Comparison of ENCODE assay signal across 8 cellular contexts in genomic region chr1:88983791-88984552, GRCh38. TPM values are rescaled to one million over a fixed set of nuclear protein-coding genes. Genes with fewer than 3 reads are reported as not detected.
DNase-seq lines count a peak whose midpoint lies in the region; ATAC-seq, FAIRE-seq and TF ChIP-seq lines count a peak whose summit lies in the region.

No MANE protein-coding gene starts in this region.

- H3K27ac ChIP-seq in stomach = peak overlapping the region; percentile 71 to 81 (median 76)

- ATAC-seq in HG03575 (IDR thresholded peaks at IDR 0.05; ENCODE audit: extremely low read depth, insufficient number of reproducible peaks, low FRiP score, unreplicated experiment) (peak; percentile 50), HG03378 (IDR thresholded peaks at IDR 0.05; ENCODE audit: unreplicated experiment) (no peak)

- no peaks in the 10 kb centered on the region for H3K9me3 ChIP-seq in stomach

- intact Hi-C loops in stomach (cut with DNase I; ENCODE audit: low total_unique reads) = no loop called here

- peak; percentile 7 for DNase-seq in NK-92 treated with Interleukin-12 subunit alpha and Interleukin-12 subunit beta, amount 100 ng/mL, for 24 hours (lab: John Stamatoyannopoulos, UW)
- DNase-seq in NK-92 (lab: John Stamatoyannopoulos, UW; ENCODE audit: unreplicated experiment) (no peak), RCC 7860 (ENCODE audit: low spot score) (peak; percentile 41), immature natural killer cell (peak; percentile 65 to 66 (median 65)), stomach (no peak)

- H3K36me3 ChIP-seq in stomach = peaks cover 8 to 47% (median 34%) of the 10 kb centered on the region in 4 donors

- H3K36me3 Mint-ChIP-seq in brain = peaks cover 94% of the 10 kb centered on the region
- H3K36me3 Mint-ChIP-seq in immature natural killer cell = peaks cover 4 to 17% (median 4%) of the 10 kb centered on the region in 3 donors

- H3K27ac Mint-ChIP-seq in brain (peak overlapping the region; percentile 10 to 93 (median 75)), immature natural killer cell (peak overlapping the region; percentile 54 to 86 (median 84))

- peak overlapping the region in 2 of 4 donors; percentile 23 to 28 for H3K4me3 ChIP-seq in stomach

- H3K4me1 ChIP-seq in stomach = peaks cover 21 to 91% (median 58%) of the 10 kb centered on the region in 4 donors

- TF ChIP-seq CTCF in brain (conservative IDR thresholded peaks at IDR 0.05) (peak; percentile 58 to 69), stomach (IDR thresholded peaks at IDR 0.05) (peak in 5 of 7 experiments; percentile 46 to 73 (median 63))

- FAIRE-seq in RCC 7860 (lab: Jason Lieb, UNC) = peak; percentile 55

- H3K4me1 Mint-ChIP-seq in brain (peaks cover 72% of the 10 kb centered on the region), immature natural killer cell (peaks cover 25 to 61% of the 10 kb centered on the region in 2 donors)

- peaks cover 5 to 20% (median 7%) of the 10 kb centered on the region in 5 experiments for H3K9me3 Mint-ChIP-seq in brain
- no peaks in the 10 kb centered on the region for H3K9me3 Mint-ChIP-seq in immature natural killer cell

- H3K27me3 Mint-ChIP-seq in brain (no peaks in the 10 kb centered on the region), immature natural killer cell (ENCODE audit: low read depth in 3 of 3) (peaks cover 0 to 1% (median 0%) of the 10 kb centered on the region in 3 donors)

- H3K27me3 ChIP-seq in stomach = no peaks in the 10 kb centered on the region

- no peak for TF ChIP-seq POLR2A in stomach (IDR thresholded peaks at IDR 0.05)

- H3K4me3 Mint-ChIP-seq in brain (peak overlapping the region; percentile 18 to 70 (median 62)), immature natural killer cell (peak overlapping the region; percentile 39 to 72 (median 64))

- TF ChIP-seq EP300 in stomach (IDR thresholded peaks at IDR 0.05) = no peak

- WGBS in stomach, 5 donors = 52 to 67% (median 59%) methylated on average over 17 of the region's 17 CpGs

RNA-seq across cellular contexts. Expression of gene KYAT3, which starts 8.5 kb away (rescaled TPM):
- polyA plus RNA-seq in brain (ENCODE audit: insufficient read depth, low read depth, low replicate concordance) (39.2 TPM), immature natural killer cell (10 to 100 TPM; 13.6 to 19.2 (median 15.6) TPM), stomach (10 to 100 TPM; 20.3 to 32.1 (median 24.3) TPM)
- 100 to 1,000 TPM in 1 of 5 donors, 10 to 100 TPM in 3, 1 to 10 TPM in 1; 7.2 to 112 (median 40.4) TPM for total RNA-seq in stomach

RNA-seq across cellular contexts. Expression of gene RBMXL1, which starts 8.5 kb away (rescaled TPM):
- 5.7 TPM for polyA plus RNA-seq in brain (ENCODE audit: insufficient read depth, low read depth, low replicate concordance)
- polyA plus RNA-seq in immature natural killer cell = 1 to 10 TPM in 2 of 3 donors, under 1 TPM in 1; 0.93 to 9.2 (median 5.4) TPM
- total RNA-seq in stomach = 10 to 100 TPM in 4 of 5 donors, 1 to 10 TPM in 1; 8.1 to 28.6 (median 23.1) TPM
- 1 to 10 TPM; 4.3 to 6.9 (median 4.6) TPM for polyA plus RNA-seq in stomach

RNA-seq across cellular contexts. Expression of gene GBP3, which starts 38.7 kb away (rescaled TPM):
- polyA plus RNA-seq in brain (ENCODE audit: insufficient read depth, low read depth, low replicate concordance) (0.51 TPM), immature natural killer cell (10 to 100 TPM in 1 of 3 donors, 1 to 10 TPM in 2; 7.7 to 18.2 (median 8.3) TPM), stomach (10 to 100 TPM in 2 of 3 donors, 1 to 10 TPM in 1; 6.4 to 12.7 (median 10.0) TPM)
- 10 to 100 TPM in 4 of 5 donors, 1 to 10 TPM in 1; 3.6 to 57.7 (median 22.0) TPM for total RNA-seq in stomach

Comparison
In these comparisons a context has a peak if more than half of its experiments do, and no peak if none do; other contexts are left out.
1. DNase-seq: peak in NK-92 treated with Interleukin-12 subunit alpha and Interleukin-12 subunit beta, amount 100 ng/mL, for 24 hours (single experiment), RCC 7860 (single experiment) and immature natural killer cell (3 of 3); none in NK-92 (single experiment) and stomach (single experiment).